Comparison of ENCODE assay signal across 16 cellular contexts in the genomic region with DNA sequence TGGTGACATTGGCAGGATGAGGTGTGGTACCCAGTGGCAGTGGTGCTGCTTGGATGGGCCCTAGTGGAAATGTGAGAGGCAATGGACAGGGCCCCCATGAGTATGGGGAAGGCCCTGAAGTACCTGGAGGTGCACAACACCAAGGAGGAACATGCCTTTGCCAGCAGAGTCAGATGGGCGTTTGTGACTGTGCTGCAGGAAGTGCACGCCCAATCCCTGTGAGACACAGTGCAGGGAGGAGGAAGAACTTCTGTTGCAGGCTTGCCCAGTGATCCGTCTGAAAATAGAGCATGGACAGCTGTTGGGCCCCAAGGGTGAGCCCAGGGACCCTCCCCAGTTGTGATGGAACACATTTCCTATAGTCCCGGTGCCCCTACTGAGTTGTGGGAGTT. TPM values are rescaled to one million over a fixed set of nuclear protein-coding genes. Genes with fewer than 3 reads are reported as not detected.
A peak's percentile ranks its signal among the peaks of the same experiment; 100 is the strongest.
DNase-seq lines count a peak whose midpoint lies in the region; ATAC-seq and TF ChIP-seq lines count a peak whose summit lies in the region.
"Had no signal": no experiment of that assay in that cellular context is flagged by ENCODE, and none has a peak within 500 bp of the region (broad histone marks: within the 10 kb centered on the region; RNA-seq: fewer than 3 reads in every experiment).

No MANE protein-coding gene starts in this region.

- H4K20me1 ChIP-seq in KMS-11 (ENCODE audit: insufficient read depth) = no peaks in the 10 kb centered on the region

- H3K4me1 Mint-ChIP-seq in CD4-positive, alpha-beta T cell (ENCODE audit: low read depth) = peaks cover 16% of the 10 kb centered on the region
- H3K4me1 Mint-ChIP-seq in activated CD4-positive, alpha-beta memory T cell treated with anti-CD3 and anti-CD28 coated beads for 36 hours (ENCODE audit: low read depth) = peaks cover 12% of the 10 kb centered on the region

- peaks cover 9% of the 10 kb centered on the region for H3K27me3 ChIP-seq in CD4-positive, alpha-beta T cell (ENCODE audit: control insufficient read depth, insufficient read depth, low read length)
- H3K27me3 ChIP-seq in KMS-11 (ENCODE audit: insufficient read depth, low read depth) (no peaks in the 10 kb centered on the region), parathyroid adenoma (ENCODE audit: control insufficient read depth, insufficient read depth, low read length) (no peaks in the 10 kb centered on the region)
- no peaks in the 10 kb centered on the region for H3K27me3 ChIP-seq in effector memory CD4-positive, alpha-beta T cell (replicated peaks; ENCODE audit: control insufficient read depth, insufficient read depth, low read length, poor library complexity, severe bottlenecking)
- H3K27me3 ChIP-seq: upper lobe of left lung had no signal

- H3K9me3 ChIP-seq in CD4-positive, alpha-beta T cell (ENCODE audit: control insufficient read depth, low read length) = no peaks in the 10 kb centered on the region
- no peaks in the 10 kb centered on the region for H3K9me3 ChIP-seq in effector memory CD4-positive, alpha-beta T cell (ENCODE audit: control insufficient read depth, low read length)
- H3K9me3 ChIP-seq in parathyroid adenoma (ENCODE audit: control insufficient read depth, low read length) = no peaks in the 10 kb centered on the region
- H3K9me3 ChIP-seq: neutrophil, upper lobe of left lung had no signal

- no peak overlapping the region for H3K27ac ChIP-seq in CD4-positive, alpha-beta T cell (ENCODE audit: low read depth, low read length)
- H3K27ac ChIP-seq in KMS-11 (no peak overlapping the region), parathyroid adenoma (peak overlapping the region; percentile 81)
- H3K27ac ChIP-seq in effector memory CD4-positive, alpha-beta T cell (ENCODE audit: insufficient read depth, low read length, poor library complexity, severe bottlenecking) = peak overlapping the region; percentile 45
- H3K27ac ChIP-seq: neutrophil, upper lobe of left lung had no signal

- no peaks in the 10 kb centered on the region for H3K36me3 Mint-ChIP-seq in CD4-positive, alpha-beta T cell (ENCODE audit: low read depth)
- peaks cover 3% of the 10 kb centered on the region for H3K36me3 Mint-ChIP-seq in activated CD4-positive, alpha-beta memory T cell treated with anti-CD3 and anti-CD28 coated beads for 36 hours

- H3K9me3 Mint-ChIP-seq in CD4-positive, alpha-beta T cell = no peaks in the 10 kb centered on the region
- H3K9me3 Mint-ChIP-seq in activated CD4-positive, alpha-beta memory T cell treated with anti-CD3 and anti-CD28 coated beads for 36 hours = peaks cover 6% of the 10 kb centered on the region

- peak overlapping the region; percentile 92 for H3K27ac Mint-ChIP-seq in CD4-positive, alpha-beta T cell
- H3K27ac Mint-ChIP-seq in activated CD4-positive, alpha-beta memory T cell treated with anti-CD3 and anti-CD28 coated beads for 36 hours = no peak overlapping the region
- H3K27ac Mint-ChIP-seq: stimulated activated naive B cell treated with anti-CD40 and anti-IgM and Interleukin-4, amounts not matched to agents 10 μg/mL and 1 μg/mL and 100 μg/mL, for 72 hours had no signal

- DNase-seq in CD4-positive, alpha-beta T cell = peak in 1 of 10 experiments; percentile 11
- no peak for DNase-seq in effector memory CD4-positive, alpha-beta T cell
- no peak for DNase-seq in NCI-H1417 (lab: John Stamatoyannopoulos, UW)
- DNase-seq in activated CD4-positive, alpha-beta memory T cell treated with anti-CD3 and anti-CD28 coated beads for 36 hours = no peak
- DNase-seq in stimulated activated CD8-positive, alpha-beta memory T cell treated with anti-CD3 and anti-CD28 coated beads, Interleukin-4, amount 100 ng/mL, for 48 hours = no peak
- DNase-seq: activated naive CD4-positive, alpha-beta T cell; dermis blood vessel endothelial cell; EL; NCI-H1436; NCI-H446 treated with DMSO at 0.1 percent for 48 hours; stimulated activated naive B cell treated with anti-CD40 and anti-IgM and Interleukin-4, amounts not matched to agents 10 μg/mL and 1 μg/mL and 100 μg/mL, for 72 hours; upper lobe of left lung had no signal

- peaks cover 43% of the 10 kb centered on the region for H3K27me3 Mint-ChIP-seq in CD4-positive, alpha-beta T cell
- H3K27me3 Mint-ChIP-seq in activated CD4-positive, alpha-beta memory T cell treated with anti-CD3 and anti-CD28 coated beads for 36 hours = peaks cover 12% of the 10 kb centered on the region

- ATAC-seq in CD4-positive, alpha-beta T cell (ENCODE audit: poor library complexity) = peak; percentile 33

- CTCF ChIA-PET in CD4-positive, alpha-beta T cell (lab: Charles Lee) = no interaction called here
- CTCF ChIA-PET in activated CD4-positive, alpha-beta memory T cell treated with anti-CD3 and anti-CD28 coated beads for 36 hours (lab: Charles Lee) = no interaction called here

- H3K4me1 ChIP-seq in KMS-11 (ENCODE audit: low read depth, poor library complexity, severe bottlenecking) = no peaks in the 10 kb centered on the region
- peaks cover 15% of the 10 kb centered on the region for H3K4me1 ChIP-seq in effector memory CD4-positive, alpha-beta T cell (ENCODE audit: control insufficient read depth, insufficient read depth, low read length, poor library complexity, severe bottlenecking)
- peaks cover 20% of the 10 kb centered on the region for H3K4me1 ChIP-seq in parathyroid adenoma

- H3K36me3 ChIP-seq in KMS-11 (ENCODE audit: insufficient read depth) (no peaks in the 10 kb centered on the region), parathyroid adenoma (ENCODE audit: control insufficient read depth, insufficient read depth, low read length) (no peaks in the 10 kb centered on the region)
- no peaks in the 10 kb centered on the region for H3K36me3 ChIP-seq in effector memory CD4-positive, alpha-beta T cell (ENCODE audit: control insufficient read depth, insufficient read depth, low read length)
- H3K36me3 ChIP-seq: neutrophil, upper lobe of left lung had no signal

- no peak overlapping the region for H2AFZ ChIP-seq in KMS-11 (ENCODE audit: low read depth)
- H2AFZ ChIP-seq in parathyroid adenoma = peak overlapping the region; percentile 56

- H3K79me2 ChIP-seq in KMS-11 (ENCODE audit: insufficient read depth, low read depth) (no peaks in the 10 kb centered on the region), parathyroid adenoma (no peaks in the 10 kb centered on the region)

- no peak overlapping the region for H3K9ac ChIP-seq in KMS-11
- no peak overlapping the region for H3K9ac ChIP-seq in parathyroid adenoma

- no peak overlapping the region for H3K4me3 Mint-ChIP-seq in CD4-positive, alpha-beta T cell
- no peak overlapping the region for H3K4me3 Mint-ChIP-seq in activated CD4-positive, alpha-beta memory T cell treated with anti-CD3 and anti-CD28 coated beads for 36 hours
- H3K4me3 Mint-ChIP-seq: stimulated activated naive B cell treated with anti-CD40 and anti-IgM and Interleukin-4, amounts not matched to agents 10 μg/mL and 1 μg/mL and 100 μg/mL, for 72 hours had no signal

- intact Hi-C loops in CD4-positive, alpha-beta T cell (cut with DNase I, micrococcal nuclease) = no loop called here
- intact Hi-C loops in activated CD4-positive, alpha-beta memory T cell treated with anti-CD3 and anti-CD28 coated beads for 36 hours (cut with micrococcal nuclease) = no loop called here

- POLR2A ChIA-PET in CD4-positive, alpha-beta T cell (lab: Charles Lee) = interaction anchor here (1.0 kb wide), 2 partner anchors 15 to 46 kb away, joined by 3 read pairs; no protein-coding TSS in a partner anchor
- POLR2A ChIA-PET in activated CD4-positive, alpha-beta memory T cell treated with anti-CD3 and anti-CD28 coated beads for 36 hours (lab: Charles Lee) = no interaction called here

- H3K4me3 ChIP-seq in KMS-11 (IDR thresholded peaks at IDR 0.05; ENCODE audit: insufficient read depth, low read depth, low read length) (peak overlapping the region; percentile 7), parathyroid adenoma (ENCODE audit: low read depth, low read length) (no peak overlapping the region)
- H3K4me3 ChIP-seq in effector memory CD4-positive, alpha-beta T cell (ENCODE audit: insufficient read depth, low read depth, low read length, poor library complexity, severe bottlenecking) = no peak overlapping the region
- H3K4me3 ChIP-seq: upper lobe of left lung had no signal

- H3K4me2 ChIP-seq in KMS-11 = no peak overlapping the region
- no peak overlapping the region for H3K4me2 ChIP-seq in parathyroid adenoma (ENCODE audit: low read length)

- TF ChIP-seq CTCF in CD4-positive, alpha-beta T cell (IDR thresholded peaks at IDR 0.05) = no peak
- TF ChIP-seq CTCF in KMS-11 (conservative IDR thresholded peaks at IDR 0.05; ENCODE audit: low read depth, low read length) (no peak), parathyroid adenoma (IDR thresholded peaks at IDR 0.05) (no peak)

RNA-seq across cellular contexts. Expression of a gene that starts 42.7 kb away (rescaled TPM):
- not detected for total RNA-seq in CD4-positive, alpha-beta T cell
- total RNA-seq in activated CD4-positive, alpha-beta memory T cell treated with anti-CD3 and anti-CD28 coated beads for 36 hours = not detected
- total RNA-seq: OCI-LY7 had no signal

RNA-seq across cellular contexts. Expression of a gene that starts 47.4 kb away (rescaled TPM):
- total RNA-seq in CD4-positive, alpha-beta T cell = 1 to 10 TPM; 4.6 to 6.9 TPM
- total RNA-seq in activated CD4-positive, alpha-beta memory T cell treated with anti-CD3 and anti-CD28 coated beads for 36 hours = 10 to 100 TPM; 11.6 to 12.5 TPM

Comparison
In these comparisons a context has a peak if more than half of its experiments do, and no peak if none do; other contexts are left out.
1. H3K27ac ChIP-seq: peak in effector memory CD4-positive, alpha-beta T cell (single experiment) and parathyroid adenoma (single experiment); none in CD4-positive, alpha-beta T cell (single experiment) and KMS-11 (single experiment).